In genomic region chr7:47581821-47582747, GRCh38 we compare ENCODE assay signal across 8 cellular contexts. TPM values are rescaled to one million over a fixed set of nuclear protein-coding genes. Genes with fewer than 3 reads are reported as not detected.
A peak's percentile ranks its signal among the peaks of the same experiment; 100 is the strongest.
DNase-seq lines count a peak whose midpoint lies in the region; ATAC-seq and TF ChIP-seq lines count a peak whose summit lies in the region.

TNS3 (minus strand) TSS chr7:47582111; CDS start chr7:47439636, 142,475 bp downstream.

- POLR2A ChIA-PET in activated B cell treated with CpG ODN at 0.5 μM for 24 hours (lab: Charles Lee), result interaction anchor here (0.6 to 2.8 kb wide), 6 partner anchors 11 to 101 kb away, joined by 4 to 18 read pairs (median 6); no protein-coding TSS in a partner anchor
- POLR2A ChIA-PET in CD8-positive, alpha-beta T cell (lab: Charles Lee), result no interaction called here

- H3K27me3 ChIP-seq in right cardiac atrium (ENCODE audit: control insufficient read depth, insufficient read depth), result no peaks in the 10 kb centered on the region
- H3K27me3 ChIP-seq in CD8-positive, alpha-beta T cell (ENCODE audit: insufficient read depth, low read length), result no peaks in the 10 kb centered on the region

- H3K9me3 ChIP-seq in right cardiac atrium (ENCODE audit: control insufficient read depth, low read length), result no peaks in the 10 kb centered on the region
- no peaks in the 10 kb centered on the region for H3K9me3 ChIP-seq in CD8-positive, alpha-beta T cell (ENCODE audit: low read length)

- intact Hi-C loops in activated B cell treated with CpG ODN at 0.5 μM for 24 hours (cut with micrococcal nuclease) (loop anchor here (1.0 to 5.0 kb wide), 6 partner anchors 15 to 355 kb away; no protein-coding TSS in a partner anchor), right cardiac atrium (cut with DNase I) (loop anchor here in 1 of 4 donors (10.0 kb wide), 1 partner anchor 137 kb away; no protein-coding TSS in a partner anchor)
- intact Hi-C loops in CD8-positive, alpha-beta T cell (cut with DNase I, micrococcal nuclease), result no loop called here

- 10% methylated on average over 82 of the region's 82 CpGs for WGBS in right cardiac atrium

- peak within 1 kb of the TSS; percentile 83 for H3K27ac Mint-ChIP-seq in activated B cell treated with CpG ODN at 0.5 μM for 24 hours
- no peak within 1 kb of the TSS for H3K27ac Mint-ChIP-seq in CD8-positive, alpha-beta T cell

- peaks cover 13% of the 10 kb centered on the region for H3K4me1 ChIP-seq in right cardiac atrium (ENCODE audit: control insufficient read depth, insufficient read depth, low read length)
- H3K4me1 ChIP-seq in CD8-positive, alpha-beta T cell (ENCODE audit: insufficient read depth, low read length), result no peaks in the 10 kb centered on the region

- no peaks in the 10 kb centered on the region for H3K36me3 ChIP-seq in CD8-positive, alpha-beta T cell (ENCODE audit: insufficient read depth, low read length)

- no peak for TF ChIP-seq CTCF in activated B cell treated with CpG ODN at 0.5 μM for 24 hours (IDR thresholded peaks at IDR 0.05)
- TF ChIP-seq CTCF in CD8-positive, alpha-beta T cell (IDR thresholded peaks at IDR 0.05), result no peak
- no peak for TF ChIP-seq CTCF in GM10266 (IDR thresholded peaks at IDR 0.05; ENCODE audit: control insufficient read depth, insufficient read depth, low read depth, missing control alignments)

- H3K9me3 Mint-ChIP-seq in activated B cell treated with CpG ODN at 0.5 μM for 24 hours, result no peaks in the 10 kb centered on the region
- H3K9me3 Mint-ChIP-seq in CD8-positive, alpha-beta T cell, result peaks cover 2% of the 10 kb centered on the region

- CTCF ChIA-PET in activated B cell treated with CpG ODN at 0.5 μM for 24 hours (lab: Charles Lee), result interaction anchor here (1.0 to 1.8 kb wide), 3 partner anchors 138 to 237 kb away, joined by 3 to 5 read pairs (median 4); no protein-coding TSS in a partner anchor
- CTCF ChIA-PET in CD8-positive, alpha-beta T cell (lab: Charles Lee), result no interaction called here

- H3K27me3 Mint-ChIP-seq in activated B cell treated with CpG ODN at 0.5 μM for 24 hours, result no peaks in the 10 kb centered on the region
- peaks cover 29% of the 10 kb centered on the region for H3K27me3 Mint-ChIP-seq in CD8-positive, alpha-beta T cell (ENCODE audit: low read depth)

- DNase-seq in NCI-H510A (lab: John Stamatoyannopoulos, UW) (peak; percentile 20), NCI-H510A treated with DMSO at 0.1 percent for 48 hours (lab: John Stamatoyannopoulos, UW) (no peak), activated B cell treated with CpG ODN at 0.5 μM for 24 hours (peak; percentile 64), right cardiac atrium (peak; percentile 50 to 84 (median 82)), retina (peak; percentile 72), Ammon's horn (ENCODE audit: low spot score) (no peak), GM10266 (ENCODE audit: extremely low spot score) (no peak)
- no peak for DNase-seq in CD8-positive, alpha-beta T cell

- H3K4me3 Mint-ChIP-seq in activated B cell treated with CpG ODN at 0.5 μM for 24 hours, result peak within 1 kb of the TSS; percentile 87
- no peak within 1 kb of the TSS for H3K4me3 Mint-ChIP-seq in CD8-positive, alpha-beta T cell

- peak; percentile 80 for ATAC-seq in activated B cell treated with CpG ODN at 0.5 μM for 24 hours (ENCODE audit: low read depth)
- ATAC-seq in right cardiac atrium, result peak; percentile 63 to 68
- ATAC-seq in CD8-positive, alpha-beta T cell, result no peak

- H3K4me1 Mint-ChIP-seq in activated B cell treated with CpG ODN at 0.5 μM for 24 hours, result peaks cover 57% of the 10 kb centered on the region
- peaks cover 4% of the 10 kb centered on the region for H3K4me1 Mint-ChIP-seq in CD8-positive, alpha-beta T cell (ENCODE audit: low read depth)

- no peak within 1 kb of the TSS for H3K27ac ChIP-seq in right cardiac atrium (ENCODE audit: low read length)
- no peak within 1 kb of the TSS for H3K27ac ChIP-seq in CD8-positive, alpha-beta T cell (ENCODE audit: low read depth, low read length)

- peak within 1 kb of the TSS; percentile 65 for H3K4me3 ChIP-seq in right cardiac atrium (ENCODE audit: low read length)
- H3K4me3 ChIP-seq in CD8-positive, alpha-beta T cell (ENCODE audit: low read depth, low read length), result no peak within 1 kb of the TSS

- no peaks in the 10 kb centered on the region for H3K36me3 Mint-ChIP-seq in activated B cell treated with CpG ODN at 0.5 μM for 24 hours (ENCODE audit: low read depth)
- H3K36me3 Mint-ChIP-seq in CD8-positive, alpha-beta T cell, result no peaks in the 10 kb centered on the region

RNA-seq across cellular contexts. Expression of gene TNS3, which starts in this region (rescaled TPM):
- total RNA-seq in activated B cell treated with CpG ODN at 0.5 μM for 24 hours (29.4 and 30.3 TPM in 2 replicates), right cardiac atrium (10 to 100 TPM; 37.5 to 48.3 (median 42.7) TPM)
- polyA plus RNA-seq in right cardiac atrium, result 19.7 TPM
- total RNA-seq in CD8-positive, alpha-beta T cell, result under 1 TPM; 0.24 to 0.33 TPM

Comparison
In these comparisons a context has a peak if more than half of its experiments do, and no peak if none do; other contexts are left out.
1. RNA of gene TNS3 (total RNA-seq): 37.5 to 48.3 TPM in right cardiac atrium and 29.4 to 30.3 TPM in activated B cell treated with CpG ODN at 0.5 μM for 24 hours; 0.24 to 0.33 TPM in CD8-positive, alpha-beta T cell; every median in the first group is over 10 times any median in the second.
2. DNase-seq: peak in NCI-H510A (single experiment), activated B cell treated with CpG ODN at 0.5 μM for 24 hours (single experiment), right cardiac atrium (3 of 3) and retina (single experiment); none in NCI-H510A treated with DMSO at 0.1 percent for 48 hours (single experiment), Ammon's horn (single experiment), CD8-positive, alpha-beta T cell (0 of 7) and GM10266 (single experiment).